In the genomic region with DNA sequence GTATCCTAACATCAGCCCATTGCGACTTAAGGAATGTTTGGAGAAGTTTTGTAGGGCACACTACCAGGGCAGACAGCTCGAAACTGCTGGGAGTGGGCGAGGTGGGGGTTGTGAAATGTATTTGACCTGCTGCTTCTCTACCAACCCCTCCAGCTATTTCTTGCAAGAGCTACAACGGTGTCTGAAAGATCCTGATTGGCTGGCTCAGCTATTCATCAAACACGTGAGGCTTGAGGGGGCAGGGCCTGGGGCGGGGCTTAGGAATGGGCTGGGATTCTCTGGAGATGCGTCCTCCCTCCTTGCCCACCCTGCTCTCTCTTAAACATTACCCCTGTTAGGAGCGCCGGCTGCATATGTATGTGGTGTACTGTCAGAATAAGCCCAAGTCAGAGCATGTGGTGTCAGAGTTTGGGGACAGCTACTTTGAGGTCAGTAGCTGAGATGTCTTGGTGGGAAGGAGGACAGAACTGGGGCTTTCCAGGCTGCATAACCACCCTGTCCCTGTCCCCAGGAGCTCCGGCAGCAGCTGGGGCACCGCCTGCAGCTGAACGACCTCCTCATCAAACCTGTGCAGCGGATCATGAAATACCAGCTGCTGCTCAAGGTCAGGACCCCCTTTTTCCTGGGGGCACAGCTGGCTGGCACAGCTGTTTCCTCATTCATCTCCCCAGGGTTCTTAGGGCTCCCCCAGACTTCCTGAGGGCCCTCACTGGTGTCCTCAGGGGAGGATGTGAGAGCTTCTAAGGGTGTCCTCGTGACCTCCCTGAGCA, we compare ENCODE assay signal across 8 cellular contexts. TPM values are rescaled to one million over a fixed set of nuclear protein-coding genes. Genes with fewer than 3 reads are reported as not detected.
A peak's percentile ranks its signal among the peaks of the same experiment; 100 is the strongest.
DNase-seq lines count a peak whose midpoint lies in the region; ATAC-seq and TF ChIP-seq lines count a peak whose summit lies in the region.

No MANE protein-coding gene starts in this region.

- no peak overlapping the region for H4K91ac ChIP-seq in H9 (ENCODE audit: insufficient read length, low read depth, low read length)

- H3K27me3 ChIP-seq in H9 (ENCODE audit: insufficient read depth, low read length) (peaks cover 32% of the 10 kb centered on the region; the same call in 1 of the 2 replicates), OCI-LY3 (ENCODE audit: low read depth, low read length) (no peaks in the 10 kb centered on the region)

- H3K79me2 ChIP-seq in H9 (ENCODE audit: insufficient read depth, low read length) (no peaks in the 10 kb centered on the region), OCI-LY3 (ENCODE audit: low read length) (no peaks in the 10 kb centered on the region)

- no peak overlapping the region for H2BK20ac ChIP-seq in H9 (ENCODE audit: low read depth, low read length, poor library complexity, severe bottlenecking)

- H3K36me3 ChIP-seq in OCI-LY3 (replicated peaks; ENCODE audit: low read depth, low read length): peaks cover 4% of the 10 kb centered on the region

- H3K4me3 ChIP-seq in OCI-LY3 (ENCODE audit: low read length): peak overlapping the region; percentile 26

- no peaks in the 10 kb centered on the region for H3K4me1 ChIP-seq in H9 (ENCODE audit: insufficient read depth, low read length)
- peaks cover 28% of the 10 kb centered on the region for H3K4me1 ChIP-seq in OCI-LY3 (ENCODE audit: low read length)

- H3K79me1 ChIP-seq in H9 (ENCODE audit: insufficient read depth, low read depth, low read length, poor library complexity, severe bottlenecking): no peaks in the 10 kb centered on the region

- no peak overlapping the region for H2BK12ac ChIP-seq in H9 (ENCODE audit: insufficient read length, low read depth, low read length)

- no peak overlapping the region for H3K9ac ChIP-seq in H9 (ENCODE audit: extremely low read depth, insufficient read length, low read length)
- H3K9ac ChIP-seq in OCI-LY3 (ENCODE audit: low read length): no peak overlapping the region

- WGBS in H9 (ENCODE audit: extremely low coverage, insufficient read length, low lambda C conversion rate): no CpG with 5 or more reads among the region's 14 CpGs

- H3K14ac ChIP-seq in H9 (ENCODE audit: insufficient read depth, low read length): no peak overlapping the region

- TF ChIP-seq CTCF in H9 (conservative IDR thresholded peaks at IDR 0.05) (no peak), OCI-LY3 (IDR thresholded peaks at IDR 0.05; ENCODE audit: low read depth, low read length) (no peak), neural crest cell (conservative IDR thresholded peaks at IDR 0.05) (no peak)

- peak overlapping the region in 1 of 2 experiments; percentile 54; a peak in 2 of 5 replicates for H3K4me3 Mint-ChIP-seq in H9
- peak overlapping the region; percentile 54 for H3K4me3 Mint-ChIP-seq in neural crest cell

- no peak overlapping the region for H4K5ac ChIP-seq in H9 (ENCODE audit: insufficient read length, low read depth, low read length)

- no peak overlapping the region for H2AFZ ChIP-seq in H9 (ENCODE audit: low read length)
- H2AFZ ChIP-seq in OCI-LY3 (ENCODE audit: low read depth, low read length): no peak overlapping the region

- no peak for ATAC-seq in GM21526 (IDR thresholded peaks at IDR 0.05; ENCODE audit: low FRiP score, unreplicated experiment)

- no peaks in the 10 kb centered on the region; a peak in 1 of 5 replicates for H3K9me3 Mint-ChIP-seq in H9
- H3K9me3 Mint-ChIP-seq in neural crest cell: no peaks in the 10 kb centered on the region

- peak; percentile 58 for DNase-seq in activated effector memory CD4-positive, alpha-beta T cell treated with anti-CD3 and anti-CD28 coated beads, Interleukin-2, amount 50 U/mL, for 16 hours
- DNase-seq in activated effector memory CD4-positive, alpha-beta T cell treated with Interleukin-2 at 50 U/mL for 16 hours: no peak
- DNase-seq in H9 (peak; percentile 88), neural crest cell (ENCODE audit: low read depth, low spot score) (no peak), NCI-H1930 (lab: John Stamatoyannopoulos, UW) (no peak)
- no peak for DNase-seq in activated naive CD4-positive, alpha-beta T cell (lab: John Stamatoyannopoulos, UW)

- H2BK5ac ChIP-seq in H9 (ENCODE audit: insufficient read length, low read length): no peak overlapping the region

- H2BK15ac ChIP-seq in H9 (ENCODE audit: low read depth, low read length): no peak overlapping the region

- H3K9me3 ChIP-seq in H9 (ENCODE audit: control insufficient read depth, low read depth, low read length) (no peaks in the 10 kb centered on the region), OCI-LY3 (ENCODE audit: insufficient read depth, low read length) (no peaks in the 10 kb centered on the region)

- H3K27me3 Mint-ChIP-seq in H9 (ENCODE audit: low read depth): peaks cover 48% of the 10 kb centered on the region
- H3K27me3 Mint-ChIP-seq in neural crest cell (ENCODE audit: low read depth): peaks cover 27% of the 10 kb centered on the region

- H3K36me3 Mint-ChIP-seq in H9 (ENCODE audit: insufficient read depth in 1 of 3, low read depth in 3 of 3): peaks cover 9 to 32% (median 17%) of the 10 kb centered on the region in 3 experiments
- peaks cover 28% of the 10 kb centered on the region for H3K36me3 Mint-ChIP-seq in neural crest cell (ENCODE audit: low read depth)

- no peak overlapping the region for H3K23ac ChIP-seq in H9 (ENCODE audit: insufficient read length, low read depth, low read length)

- H3K23me2 ChIP-seq in H9 (ENCODE audit: insufficient read length, low read depth, low read length, poor library complexity, severe bottlenecking): peaks cover 24% of the 10 kb centered on the region

- no peak overlapping the region for H3K4ac ChIP-seq in H9 (ENCODE audit: low read depth, low read length)

- H3K56ac ChIP-seq in H9 (ENCODE audit: insufficient read length, low read depth, low read length): no peak overlapping the region

- no peak overlapping the region for H2BK120ac ChIP-seq in H9 (ENCODE audit: low read depth, low read length, poor library complexity, severe bottlenecking)

- H3K4me2 ChIP-seq in H9 (ENCODE audit: insufficient read depth, insufficient read length, low read length) (no peak overlapping the region), OCI-LY3 (ENCODE audit: low read length) (peak overlapping the region; percentile 56)

- H2AK5ac ChIP-seq in H9 (ENCODE audit: insufficient read length, low read length): no peak overlapping the region

- H3K4me1 Mint-ChIP-seq in H9 (peaks cover 24 to 31% of the 10 kb centered on the region in 2 experiments), neural crest cell (peaks cover 28% of the 10 kb centered on the region)

- no peak overlapping the region for H3K18ac ChIP-seq in H9 (ENCODE audit: insufficient read length, low read depth, low read length)

- H4K8ac ChIP-seq in H9 (replicated peaks; ENCODE audit: insufficient read length, low read depth, low read length): no peak overlapping the region

- H3T11ph ChIP-seq in H9 (ENCODE audit: low read length): no peak overlapping the region

- H4K20me1 ChIP-seq in H9 (ENCODE audit: control insufficient read depth, insufficient read depth, insufficient read length) (no peaks in the 10 kb centered on the region), OCI-LY3 (ENCODE audit: insufficient read depth, low read length) (no peaks in the 10 kb centered on the region)

- H3K27ac ChIP-seq in H9 (ENCODE audit: insufficient read length, low read depth, low read length): no peak overlapping the region
- peak overlapping the region; percentile 30; the same call in 1 of the 2 replicates for H3K27ac ChIP-seq in OCI-LY3 (ENCODE audit: low read length)

- H3K27ac Mint-ChIP-seq in H9 (no peak overlapping the region), neural crest cell (ENCODE audit: unreplicated experiment) (no peak overlapping the region)

RNA-seq across cellular contexts. Expression of a gene that starts 3.1 kb away (rescaled TPM):
- total RNA-seq in H9 (2021) (22.6 and 24.4 TPM in 2 replicates), neural crest cell (41.2 and 43.8 TPM in 2 replicates)

RNA-seq across cellular contexts. Expression of a gene that starts 9.7 kb away (rescaled TPM):
- total RNA-seq in H9 (2021): 65.2 and 67.5 TPM in 2 replicates
- total RNA-seq in neural crest cell: 74.7 and 75.6 TPM in 2 replicates

RNA-seq across cellular contexts. Expression of a gene that starts 18.6 kb away (rescaled TPM):
- 2.3 and 2.6 TPM in 2 replicates for total RNA-seq in H9 (2021)
- total RNA-seq in neural crest cell: 18.6 and 19.5 TPM in 2 replicates

RNA-seq across cellular contexts. Expression of a gene that starts 23.4 kb away (rescaled TPM):
- total RNA-seq in H9 (2021) (37.1 and 40.7 TPM in 2 replicates), neural crest cell (15.9 and 17.3 TPM in 2 replicates)

Comparison
In these comparisons a context has a peak if more than half of its experiments do, and no peak if none do; other contexts are left out.
1. DNase-seq: peak in activated effector memory CD4-positive, alpha-beta T cell treated with anti-CD3 and anti-CD28 coated beads, Interleukin-2, amount 50 U/mL, for 16 hours (single experiment) and H9 (single experiment); none in activated effector memory CD4-positive, alpha-beta T cell treated with Interleukin-2 at 50 U/mL for 16 hours (single experiment), neural crest cell (single experiment), NCI-H1930 (0 of 2) and activated naive CD4-positive, alpha-beta T cell (0 of 4).